In genomic region chr6:5893295-5893694, GRCh38 we compare ENCODE assay signal across 33 cellular contexts.
"Had no signal": no experiment of that assay in that cellular context is flagged by ENCODE, and none has a peak within 500 bp of the region (broad histone marks: within the 10 kb centered on the region; RNA-seq: fewer than 3 reads in every experiment).

No MANE protein-coding gene starts in this region.

- ATAC-seq: activated CD4-positive, CD25-positive, alpha-beta regulatory T cell treated with anti-CD3 and anti-CD28 coated beads, Interleukin-2, amount 50 U/mL, for 24 hours; gastroesophageal sphincter; left cardiac atrium; left ventricle myocardium superior; psoas muscle; stimulated activated memory B cell treated with anti-CD40 and anti-IgM and Interleukin-4, amounts not matched to agents 10 μg/mL and 1 μg/mL and 100 μg/mL, for 72 hours had no signal

- DNase-seq: activated CD4-positive, alpha-beta T cell treated with anti-CD3 and anti-CD28 coated beads for 48 hours; activated CD4-positive, alpha-beta T cell treated with anti-CD3 and anti-CD28 coated beads, Interleukin-2, amount 50 U/mL, for 48 hours; activated CD8-positive, alpha-beta memory T cell treated with anti-CD3 and anti-CD28 coated beads for 24 hours; activated effector memory CD4-positive, alpha-beta T cell treated with anti-CD3 and anti-CD28 coated beads, Interleukin-2, amount 50 U/mL, for 16 hours; activated naive CD4-positive, alpha-beta T cell treated with anti-CD3 and anti-CD28 coated beads, Interleukin-2, amount 10 ng/mL, durations not matched to agents 7 days and 5 days; activated naive CD8-positive, alpha-beta T cell treated with anti-CD3 and anti-CD28 coated beads, Interleukin-2, amount 10 ng/mL, durations not matched to agents 7 days and 5 days; cerebellar nuclear complex; colonic mucosa; dorsolateral prefrontal cortex; effector memory CD4-positive, alpha-beta T cell; islet precursor cell; left cardiac atrium; left ventricle myocardium superior; mammary epithelial cell; naive B cell; nucleus accumbens; pancreas; psoas muscle; stimulated activated CD4-positive, alpha-beta T cell treated with anti-CD3 and anti-CD28 coated beads, Interleukin-1b, Interleukin-23, amount 100 ng/mL, for 48 hours; stimulated activated CD4-positive, alpha-beta T cell treated with anti-CD3 and anti-CD28 coated beads, Interleukin-4, amount 100 ng/mL, for 4 hours; stimulated activated CD8-positive, alpha-beta memory T cell treated with anti-CD3 and anti-CD28 coated beads, Interleukin-4, amount 100 ng/mL, for 48 hours; stomach; T1000; thyroid gland; upper lobe of left lung; WERI-Rb-1 had no signal

- H3K36me3 ChIP-seq: ascending aorta, cardiac muscle cell, colonic mucosa, gastroesophageal sphincter, pancreas, stomach, thyroid gland, upper lobe of left lung, WERI-Rb-1 had no signal

- H3K36me3 Mint-ChIP-seq: activated naive CD4-positive, alpha-beta T cell treated with anti-CD3 and anti-CD28 coated beads, Interleukin-2, amount 10 ng/mL, durations not matched to agents 7 days and 5 days; brain; naive B cell; stimulated activated memory B cell treated with anti-CD40 and anti-IgM and Interleukin-4, amounts not matched to agents 10 μg/mL and 1 μg/mL and 100 μg/mL, for 72 hours had no signal

- H3K79me2 ChIP-seq: hepatocyte had no signal

- H3K27ac ChIP-seq: ascending aorta, cardiac muscle cell, colonic mucosa, dorsolateral prefrontal cortex, gastroesophageal sphincter, psoas muscle, thyroid gland, WERI-Rb-1 had no signal

- H3K4me1 ChIP-seq: ascending aorta, colonic mucosa, gastroesophageal sphincter, pancreas, psoas muscle, stomach, thyroid gland, upper lobe of left lung had no signal

- H3K4me1 Mint-ChIP-seq: stimulated activated memory B cell treated with anti-CD40 and anti-IgM and Interleukin-4, amounts not matched to agents 10 μg/mL and 1 μg/mL and 100 μg/mL, for 72 hours had no signal

- H3K9me3 ChIP-seq: ascending aorta, colonic mucosa, gastroesophageal sphincter, pancreas, psoas muscle, stomach, thyroid gland, upper lobe of left lung had no signal

- H3K27me3 Mint-ChIP-seq: stimulated activated memory B cell treated with anti-CD40 and anti-IgM and Interleukin-4, amounts not matched to agents 10 μg/mL and 1 μg/mL and 100 μg/mL, for 72 hours had no signal

- H3K27me3 ChIP-seq: ascending aorta, cardiac muscle cell, colonic mucosa, gastroesophageal sphincter, hepatocyte, pancreas, stomach, thyroid gland, upper lobe of left lung had no signal

- H3K9me3 Mint-ChIP-seq: activated naive CD4-positive, alpha-beta T cell treated with anti-CD3 and anti-CD28 coated beads, Interleukin-2, amount 10 ng/mL, durations not matched to agents 7 days and 5 days had no signal

- H3K4me3 ChIP-seq: ascending aorta, cardiac muscle cell, colonic mucosa, gastroesophageal sphincter, hepatocyte, thyroid gland had no signal
